Comparison of ENCODE assay signal across 15 cellular contexts in genomic region chr18:45173327-45173726, GRCh38.
"Had no signal": no experiment of that assay in that cellular context is flagged by ENCODE, and none has a peak within 500 bp of the region (broad histone marks: within the 10 kb centered on the region; RNA-seq: fewer than 3 reads in every experiment).

No MANE protein-coding gene starts in this region.

- H3K4me3 ChIP-seq: esophagus muscularis mucosa, gastrocnemius medialis, heart right ventricle, right atrium auricular region, thoracic aorta, transverse colon had no signal

- DNase-seq: effector memory CD8-positive, alpha-beta T cell; gastrocnemius medialis; heart right ventricle; hypothalamus; kidney glomerular epithelial cell; mesendoderm; naive thymus-derived CD4-positive, alpha-beta T cell; posterior cingulate gyrus; stimulated activated CD4-positive, alpha-beta T cell treated with anti-CD3 and anti-CD28 coated beads, Interleukin-4, amount 100 ng/mL, for 24 hours; transverse colon had no signal

- H3K27me3 ChIP-seq: esophagus muscularis mucosa, gastrocnemius medialis, right atrium auricular region had no signal

- H3K9me3 ChIP-seq: esophagus muscularis mucosa, gastrocnemius medialis, heart right ventricle, right atrium auricular region, thoracic aorta, transverse colon had no signal

- ATAC-seq: effector memory CD8-positive, alpha-beta T cell; gastrocnemius medialis; heart right ventricle; naive thymus-derived CD4-positive, alpha-beta T cell; stimulated activated memory B cell treated with anti-CD40 and anti-IgM and Interleukin-4, amounts not matched to agents 10 μg/mL and 1 μg/mL and 100 μg/mL, for 72 hours had no signal

- H3K36me3 ChIP-seq: esophagus muscularis mucosa, gastrocnemius medialis, heart right ventricle, right atrium auricular region, thoracic aorta, transverse colon had no signal

- H3K27ac ChIP-seq: epithelial cell of prostate, esophagus muscularis mucosa, gastrocnemius medialis, heart right ventricle, right atrium auricular region, thoracic aorta, transverse colon had no signal

- H3K4me1 ChIP-seq: esophagus muscularis mucosa, right atrium auricular region, transverse colon had no signal
